Comparison of ENCODE assay signal across 24 cellular contexts in the genomic region with DNA sequence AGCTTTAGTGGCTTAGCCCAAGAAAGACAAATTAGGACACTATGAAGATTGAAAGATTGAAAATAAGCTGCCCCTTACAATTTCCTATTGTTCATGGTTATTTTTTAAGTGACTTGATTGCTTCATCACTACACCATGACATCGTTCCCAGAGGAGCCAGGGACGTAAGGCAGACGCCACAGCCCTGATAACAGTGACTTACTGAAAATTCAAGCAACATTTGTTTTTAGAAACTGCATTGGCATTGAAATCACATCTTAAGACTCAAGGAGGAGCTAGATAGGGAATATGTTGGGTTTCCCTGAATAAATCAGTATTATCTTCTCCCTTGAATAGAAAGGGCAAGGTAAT. TPM values are rescaled to one million over a fixed set of nuclear protein-coding genes. Genes with fewer than 3 reads are reported as not detected.
DNase-seq lines count a peak whose midpoint lies in the region; ATAC-seq and TF ChIP-seq lines count a peak whose summit lies in the region.
"Had no signal": no experiment of that assay in that cellular context is flagged by ENCODE, and none has a peak within 500 bp of the region (broad histone marks: within the 10 kb centered on the region; RNA-seq: fewer than 3 reads in every experiment).

No MANE protein-coding gene starts in this region.

- intact Hi-C loops in right cardiac atrium (cut with DNase I) = loop anchor here in 2 of 4 donors (10.0 kb wide), 2 partner anchors 124 to 144 kb away; no protein-coding TSS in a partner anchor

- no peaks in the 10 kb centered on the region for H3K79me2 ChIP-seq in smooth muscle cell (ENCODE audit: low read depth)

- no peaks in the 10 kb centered on the region for H3K27me3 Mint-ChIP-seq in T-helper 2 cell treated with Interferon-gamma antibody and Interleukin-4, amounts not matched to agents 5 μg/mL and 100 μg/mL, for 36 hours (ENCODE audit: low read depth)
- H3K27me3 Mint-ChIP-seq: central memory CD8-positive, alpha-beta T cell; progenitor cell of endocrine pancreas; stimulated activated naive CD8-positive, alpha-beta T cell treated with anti-CD3 and anti-CD28 coated beads, Interleukin-15, Interleukin-2, amounts not matched to agents 100 ng/mL and 50 ng/mL, for 24 hours; T-cell had no signal

- DNase-seq in coronary artery (ENCODE audit: low spot score) = no peak
- peak; percentile 45 to 72 (median 58) for DNase-seq in right cardiac atrium
- no peak for DNase-seq in smooth muscle cell (lab: John Stamatoyannopoulos, UW; ENCODE audit: unreplicated experiment)
- no peak for DNase-seq in NCI-H146 treated with DMSO at 0.1 percent for 48 hours (lab: John Stamatoyannopoulos, UW; ENCODE audit: unreplicated experiment)
- no peak for DNase-seq in T-helper 2 cell treated with Interferon-gamma antibody and Interleukin-4, amounts not matched to agents 5 μg/mL and 100 μg/mL, for 36 hours (ENCODE audit: low spot score)
- DNase-seq in stimulated activated naive CD4-positive, alpha-beta T cell (lab: John Stamatoyannopoulos, UW) = no peak
- DNase-seq: activated CD4-positive, alpha-beta T cell treated with anti-CD3 and anti-CD28 coated beads for 48 hours; AML-193; DMS79; foreskin fibroblast; hippocampal formation; naive thymus-derived CD8-positive, alpha-beta T cell; NCI-H1694; NCI-H748 treated with DMSO at 0.1 percent for 48 hours; SHP77; small intestine; stimulated activated CD4-positive, alpha-beta T cell treated with anti-CD3 and anti-CD28 coated beads, Interleukin-4, amount 100 ng/mL, for 1 hour; T-cell; upper lobe of right lung had no signal

- H3K27ac Mint-ChIP-seq in T-helper 2 cell treated with Interferon-gamma antibody and Interleukin-4, amounts not matched to agents 5 μg/mL and 100 μg/mL, for 36 hours = no peak overlapping the region
- H3K27ac Mint-ChIP-seq: naive thymus-derived CD8-positive, alpha-beta T cell; progenitor cell of endocrine pancreas; stimulated activated naive CD8-positive, alpha-beta T cell treated with anti-CD3 and anti-CD28 coated beads, Interleukin-15, Interleukin-2, amounts not matched to agents 100 ng/mL and 50 ng/mL, for 24 hours; T-cell had no signal

- H3K4me1 ChIP-seq in right cardiac atrium (ENCODE audit: control insufficient read depth, insufficient read depth, low read length) (no peaks in the 10 kb centered on the region), smooth muscle cell (ENCODE audit: low read depth) (peaks cover 28% of the 10 kb centered on the region)

- no peak overlapping the region for H3K4me3 ChIP-seq in coronary artery
- H3K4me3 ChIP-seq in right cardiac atrium (ENCODE audit: low read length) = no peak overlapping the region
- H3K4me3 ChIP-seq in smooth muscle cell = no peak overlapping the region
- H3K4me3 ChIP-seq: GM12878, upper lobe of right lung had no signal

- H3K27me3 ChIP-seq in right cardiac atrium (ENCODE audit: control insufficient read depth, insufficient read depth) (no peaks in the 10 kb centered on the region), smooth muscle cell (ENCODE audit: low read depth) (no peaks in the 10 kb centered on the region)
- H3K27me3 ChIP-seq: upper lobe of right lung had no signal

- WGBS in right cardiac atrium = 35% methylated on average over 3 of the region's 3 CpGs
- WGBS in smooth muscle cell (ENCODE audit: low lambda C conversion rate) = 17% methylated on average over 3 of the region's 3 CpGs

- peaks cover 9% of the 10 kb centered on the region for H3F3A ChIP-seq in smooth muscle cell (ENCODE audit: low read depth)

- peaks cover 16% of the 10 kb centered on the region for H3K4me1 Mint-ChIP-seq in T-helper 2 cell treated with Interferon-gamma antibody and Interleukin-4, amounts not matched to agents 5 μg/mL and 100 μg/mL, for 36 hours (ENCODE audit: low read depth)

- H3K4me3 Mint-ChIP-seq in T-helper 2 cell treated with Interferon-gamma antibody and Interleukin-4, amounts not matched to agents 5 μg/mL and 100 μg/mL, for 36 hours = no peak overlapping the region
- H3K4me3 Mint-ChIP-seq: central memory CD8-positive, alpha-beta T cell; naive thymus-derived CD8-positive, alpha-beta T cell; stimulated activated naive CD8-positive, alpha-beta T cell treated with anti-CD3 and anti-CD28 coated beads, Interleukin-15, Interleukin-2, amounts not matched to agents 100 ng/mL and 50 ng/mL, for 24 hours; T-cell had no signal

- ATAC-seq in SK-N-SH treated with all-trans-retinoic acid at 6 μM for 48 hours (no peak), right cardiac atrium (peak; percentile 51 to 76)
- ATAC-seq: GM12878; naive thymus-derived CD8-positive, alpha-beta T cell; T-cell; upper lobe of right lung had no signal

- H3K36me3 Mint-ChIP-seq in T-helper 2 cell treated with Interferon-gamma antibody and Interleukin-4, amounts not matched to agents 5 μg/mL and 100 μg/mL, for 36 hours (ENCODE audit: low read depth) = no peaks in the 10 kb centered on the region
- H3K36me3 Mint-ChIP-seq: T-cell had no signal

- no peaks in the 10 kb centered on the region for H3K9me3 ChIP-seq in right cardiac atrium (ENCODE audit: control insufficient read depth, low read length)
- no peaks in the 10 kb centered on the region for H3K9me3 ChIP-seq in smooth muscle cell (replicated peaks; ENCODE audit: low read depth)
- H3K9me3 ChIP-seq: upper lobe of right lung had no signal

- H3K36me3 ChIP-seq in smooth muscle cell (ENCODE audit: low read depth) = no peaks in the 10 kb centered on the region
- H3K36me3 ChIP-seq: upper lobe of right lung had no signal

- peak overlapping the region; percentile 16 for H3K9ac ChIP-seq in smooth muscle cell (ENCODE audit: low read depth)

- peak overlapping the region; percentile 65 for H3K4me2 ChIP-seq in smooth muscle cell

- H3K9me3 Mint-ChIP-seq in T-helper 2 cell treated with Interferon-gamma antibody and Interleukin-4, amounts not matched to agents 5 μg/mL and 100 μg/mL, for 36 hours = no peaks in the 10 kb centered on the region
- H3K9me3 Mint-ChIP-seq: central memory CD8-positive, alpha-beta T cell; naive thymus-derived CD8-positive, alpha-beta T cell; stimulated activated naive CD8-positive, alpha-beta T cell treated with anti-CD3 and anti-CD28 coated beads, Interleukin-15, Interleukin-2, amounts not matched to agents 100 ng/mL and 50 ng/mL, for 24 hours; T-cell had no signal

- TF ChIP-seq CTCF in coronary artery (IDR thresholded peaks at IDR 0.05) (no peak), smooth muscle cell (IDR thresholded peaks at IDR 0.05; ENCODE audit: borderline replicate concordance, insufficient read depth, poor library complexity, severe bottlenecking) (no peak)

- peak overlapping the region; percentile 61 for H2AFZ ChIP-seq in smooth muscle cell (ENCODE audit: low read depth)

- H3K27ac ChIP-seq in coronary artery (peak overlapping the region; percentile 39 to 43), right cardiac atrium (ENCODE audit: low read length) (no peak overlapping the region), smooth muscle cell (ENCODE audit: low read depth) (peak overlapping the region; percentile 55)
- H3K27ac ChIP-seq: upper lobe of right lung had no signal

- no peaks in the 10 kb centered on the region for H4K20me1 ChIP-seq in smooth muscle cell (ENCODE audit: low read depth)

TF ChIP-seq in SK-N-SH treated with all-trans-retinoic acid at 6 μM for 48 hours, 23 proteins besides CTCF, POLR2A, EP300 and RAD21:
- TF ChIP-seq ARNTL (CRISPR knock-in tag; IDR thresholded peaks at IDR 0.05; ENCODE audit: borderline replicate concordance, low read depth) (no peak), ISL1 (CRISPR knock-in tag; IDR thresholded peaks at IDR 0.05) (peak; percentile 57)

RNA-seq across cellular contexts. Expression of gene ANK3, which starts 38.7 kb away (rescaled TPM):
- total RNA-seq in right cardiac atrium (100 to 1,000 TPM; 162 to 196 (median 181) TPM), smooth muscle cell (85.5 and 86.4 TPM in 2 replicates)
- polyA plus RNA-seq in right cardiac atrium (59.8 TPM), smooth muscle cell (28.2 and 41.2 TPM in 2 replicates)

Comparison
In these comparisons a context has a peak if more than half of its experiments do, and no peak if none do; other contexts are left out.
1. DNase-seq: peak in right cardiac atrium (3 of 3); none in coronary artery (single experiment), smooth muscle cell (single experiment), NCI-H146 treated with DMSO at 0.1 percent for 48 hours (single experiment), T-helper 2 cell treated with Interferon-gamma antibody and Interleukin-4, amounts not matched to agents 5 μg/mL and 100 μg/mL, for 36 hours (single experiment) and stimulated activated naive CD4-positive, alpha-beta T cell (0 of 6).